ENCODE assay signal across 20 cellular contexts in genomic region chr19:6868341-6868740, GRCh38.
DNase-seq lines count a peak whose midpoint lies in the region; ATAC-seq and TF ChIP-seq lines count a peak whose summit lies in the region.
"Had no signal": no experiment of that assay in that cellular context is flagged by ENCODE, and none has a peak within 500 bp of the region (broad histone marks: within the 10 kb centered on the region; RNA-seq: fewer than 3 reads in every experiment).

No MANE protein-coding gene starts in this region.

- peaks cover 43% of the 10 kb centered on the region for H3K4me1 Mint-ChIP-seq in dendritic cell treated with granulocyte-macrophage colony-stimulating factor and Interleukin-4, amounts not matched to agents 40 ng/mL and 50 ng/mL, for 4 days (ENCODE audit: low read depth)
- peaks cover 6% of the 10 kb centered on the region for H3K4me1 Mint-ChIP-seq in stimulated activated effector memory CD8-positive, alpha-beta T cell treated with anti-CD3 and anti-CD28 coated beads, Interleukin-12 subunit alpha, Interleukin-12 subunit beta, amount 100 ng/mL, for 72 hours
- H3K4me1 Mint-ChIP-seq: mesothelial cell of epicardium had no signal

- peaks cover 2% of the 10 kb centered on the region for H3K27me3 Mint-ChIP-seq in dendritic cell treated with granulocyte-macrophage colony-stimulating factor and Interleukin-4, amounts not matched to agents 40 ng/mL and 50 ng/mL, for 4 days
- H3K27me3 Mint-ChIP-seq: CD4-positive, alpha-beta memory T cell had no signal

- in situ Hi-C loops in brain microvascular endothelial cell (cut with HindIII; ENCODE audit: low pct_ligation_motif_present, low sequenced_read_pairs): no loop called here

- H3K4me3 Mint-ChIP-seq in dendritic cell treated with granulocyte-macrophage colony-stimulating factor and Interleukin-4, amounts not matched to agents 40 ng/mL and 50 ng/mL, for 4 days: no peak overlapping the region
- H3K4me3 Mint-ChIP-seq in stimulated activated effector memory CD8-positive, alpha-beta T cell treated with anti-CD3 and anti-CD28 coated beads, Interleukin-12 subunit alpha, Interleukin-12 subunit beta, amount 100 ng/mL, for 72 hours: no peak overlapping the region
- H3K4me3 Mint-ChIP-seq: CD4-positive, alpha-beta memory T cell; mesothelial cell of epicardium had no signal

- H3K36me3 ChIP-seq in brain microvascular endothelial cell (replicated peaks): no peaks in the 10 kb centered on the region
- H3K36me3 ChIP-seq: gastroesophageal sphincter, thyroid gland, WERI-Rb-1 had no signal

- TF ChIP-seq CTCF in brain microvascular endothelial cell (IDR thresholded peaks at IDR 0.05; ENCODE audit: low read depth, low read length, missing control alignments): no peak

- intact Hi-C loops in dendritic cell treated with granulocyte-macrophage colony-stimulating factor and Interleukin-4, amounts not matched to agents 40 ng/mL and 50 ng/mL, for 4 days (cut with micrococcal nuclease): loop anchor here (10.0 kb wide), 1 partner anchor 94 kb away; the partner anchor contains the start of gene VAV1

- peak; percentile 20 for DNase-seq in DMS 273 (lab: John Stamatoyannopoulos, UW; ENCODE audit: unreplicated experiment)
- no peak for DNase-seq in DMS 273 treated with DMSO at 0.1 percent for 48 hours (lab: John Stamatoyannopoulos, UW)
- peak; percentile 74 for DNase-seq in OCI-M1 (lab: John Stamatoyannopoulos, UW)
- no peak for DNase-seq in stimulated activated effector memory CD8-positive, alpha-beta T cell treated with anti-CD3 and anti-CD28 coated beads, Interleukin-12 subunit alpha, Interleukin-12 subunit beta, amount 100 ng/mL, for 72 hours (ENCODE audit: low spot score in 2 of 2)
- DNase-seq in brain microvascular endothelial cell: no peak
- DNase-seq: activated effector memory CD4-positive, alpha-beta T cell treated with Interleukin-2 at 50 U/mL for 16 hours; CD4-positive, alpha-beta memory T cell; EL; NCI-H1105; NK-92 treated with Interleukin-12 subunit alpha and Interleukin-12 subunit beta, amount 100 ng/mL, for 24 hours; WERI-Rb-1 had no signal

- H3K27ac ChIP-seq in brain microvascular endothelial cell: no peak overlapping the region
- H3K27ac ChIP-seq: 22Rv1, epithelial cell of prostate, gastroesophageal sphincter, thyroid gland, WERI-Rb-1 had no signal

- no peaks in the 10 kb centered on the region for H3K27me3 ChIP-seq in brain microvascular endothelial cell (replicated peaks)
- H3K27me3 ChIP-seq: thyroid gland had no signal

- H3K9me3 Mint-ChIP-seq in dendritic cell treated with granulocyte-macrophage colony-stimulating factor and Interleukin-4, amounts not matched to agents 40 ng/mL and 50 ng/mL, for 4 days: no peaks in the 10 kb centered on the region
- H3K9me3 Mint-ChIP-seq in stimulated activated effector memory CD8-positive, alpha-beta T cell treated with anti-CD3 and anti-CD28 coated beads, Interleukin-12 subunit alpha, Interleukin-12 subunit beta, amount 100 ng/mL, for 72 hours: no peaks in the 10 kb centered on the region

- peak overlapping the region; percentile 76 for H3K27ac Mint-ChIP-seq in dendritic cell treated with granulocyte-macrophage colony-stimulating factor and Interleukin-4, amounts not matched to agents 40 ng/mL and 50 ng/mL, for 4 days
- H3K27ac Mint-ChIP-seq in stimulated activated effector memory CD8-positive, alpha-beta T cell treated with anti-CD3 and anti-CD28 coated beads, Interleukin-12 subunit alpha, Interleukin-12 subunit beta, amount 100 ng/mL, for 72 hours: peak overlapping the region; percentile 8
- H3K27ac Mint-ChIP-seq: mesothelial cell of epicardium had no signal

- no peak for ATAC-seq in stimulated activated effector memory CD8-positive, alpha-beta T cell treated with anti-CD3 and anti-CD28 coated beads, Interleukin-12 subunit alpha, Interleukin-12 subunit beta, amount 100 ng/mL, for 72 hours
- ATAC-seq in HG03039 (IDR thresholded peaks at IDR 0.05; ENCODE audit: unreplicated experiment) (no peak), GM21737 (IDR thresholded peaks at IDR 0.05; ENCODE audit: unreplicated experiment) (no peak)
- ATAC-seq: gastroesophageal sphincter, sciatic nerve had no signal

- no peaks in the 10 kb centered on the region for H3K36me3 Mint-ChIP-seq in dendritic cell treated with granulocyte-macrophage colony-stimulating factor and Interleukin-4, amounts not matched to agents 40 ng/mL and 50 ng/mL, for 4 days (ENCODE audit: low read depth)
- no peaks in the 10 kb centered on the region for H3K36me3 Mint-ChIP-seq in stimulated activated effector memory CD8-positive, alpha-beta T cell treated with anti-CD3 and anti-CD28 coated beads, Interleukin-12 subunit alpha, Interleukin-12 subunit beta, amount 100 ng/mL, for 72 hours
- H3K36me3 Mint-ChIP-seq: CD4-positive, alpha-beta memory T cell; mesothelial cell of epicardium had no signal

- no peak overlapping the region for H3K4me3 ChIP-seq in brain microvascular endothelial cell (ENCODE audit: low read depth, low read length)
- H3K4me3 ChIP-seq: gastroesophageal sphincter, thyroid gland had no signal

Comparison
In these comparisons a context has a peak if more than half of its experiments do, and no peak if none do; other contexts are left out.
1. DNase-seq: peak in DMS 273 (single experiment) and OCI-M1 (single experiment); none in DMS 273 treated with DMSO at 0.1 percent for 48 hours (single experiment), stimulated activated effector memory CD8-positive, alpha-beta T cell treated with anti-CD3 and anti-CD28 coated beads, Interleukin-12 subunit alpha, Interleukin-12 subunit beta, amount 100 ng/mL, for 72 hours (0 of 2) and brain microvascular endothelial cell (single experiment).